9 cellular contexts compared by ENCODE assay signal in the genomic region with DNA sequence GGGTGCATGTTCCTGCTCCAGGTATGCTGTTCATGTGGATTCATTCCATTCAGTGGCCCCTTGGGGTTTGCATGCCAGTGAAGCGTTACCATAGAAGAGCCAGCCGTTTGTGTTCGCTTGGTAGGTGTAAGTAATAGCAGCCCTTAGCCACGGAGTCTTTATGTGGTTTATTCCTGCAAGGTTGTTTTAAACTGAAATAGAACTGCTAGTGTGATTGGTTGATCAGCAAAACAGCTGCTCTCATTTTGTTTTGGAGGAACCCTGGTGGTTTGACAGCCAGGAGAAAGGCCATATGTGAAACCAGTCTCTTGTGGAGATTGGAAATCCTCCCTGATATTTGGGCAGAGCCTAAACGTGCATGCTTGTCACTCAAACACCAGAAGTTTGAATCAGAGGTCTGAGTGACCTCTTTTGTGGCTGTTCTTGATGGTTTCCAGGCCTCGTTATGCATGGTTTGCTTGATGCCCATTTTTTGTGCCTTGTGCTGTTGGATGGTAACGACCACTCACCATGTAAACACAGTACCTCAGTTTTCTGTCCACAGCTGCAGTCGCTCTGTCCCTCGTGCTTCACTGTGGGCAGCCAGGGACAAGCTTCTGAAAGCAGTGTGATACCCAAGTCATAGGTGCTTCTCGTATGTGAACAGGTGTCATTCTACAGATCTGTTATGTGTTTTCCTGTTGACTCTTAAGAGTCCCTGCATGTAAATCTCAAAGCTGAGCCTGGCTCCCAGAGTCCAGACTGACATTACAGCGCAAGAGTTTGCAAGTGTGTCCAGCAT. TPM values are rescaled to one million over a fixed set of nuclear protein-coding genes. Genes with fewer than 3 reads are reported as not detected.
DNase-seq lines count a peak whose midpoint lies in the region; ATAC-seq and TF ChIP-seq lines count a peak whose summit lies in the region.
"Had no signal": no experiment of that assay in that cellular context is flagged by ENCODE, and none has a peak within 500 bp of the region (broad histone marks: within the 10 kb centered on the region; RNA-seq: fewer than 3 reads in every experiment).

No MANE protein-coding gene starts in this region.

- no peak overlapping the region for H2BK120ac ChIP-seq in mesenchymal stem cell (ENCODE audit: low read depth, low read length)

- H3K4ac ChIP-seq in mesenchymal stem cell (ENCODE audit: low read depth in 1 of 2, low read length in 2 of 2) = peak overlapping the region in 1 of 2 experiments; percentile 26

- no peaks in the 10 kb centered on the region for H3K27me3 Mint-ChIP-seq in activated T-cell treated with anti-CD3 and anti-CD28 coated beads, Interleukin-2, amount 50 U/mL, for 4 hours (ENCODE audit: low read depth)

- peak overlapping the region; percentile 4 for H2BK5ac ChIP-seq in mesenchymal stem cell (ENCODE audit: low read depth, low read length, poor library complexity, severe bottlenecking)

- 61% methylated on average over 11 of the region's 11 CpGs for WGBS in mesenchymal stem cell
- 47 to 48% (median 48%) methylated on average over 11 of the region's 11 CpGs for WGBS in psoas muscle, 3 donors

- H3K14ac ChIP-seq in mesenchymal stem cell (ENCODE audit: low read length in 2 of 2) = no peak overlapping the region

- DNase-seq in NCI-H1436 (lab: John Stamatoyannopoulos, UW) = peak; percentile 35
- DNase-seq in NCI-H1436 treated with DMSO at 0.1 percent for 48 hours (lab: John Stamatoyannopoulos, UW) = no peak
- no peak for DNase-seq in activated T-cell treated with anti-CD3 and anti-CD28 coated beads, Interleukin-2, amount 50 U/mL, for 4 hours
- peak; percentile 47 for DNase-seq in mesenchymal stem cell
- DNase-seq in NCI-H2227 (lab: John Stamatoyannopoulos, UW; ENCODE audit: unreplicated experiment) = no peak
- DNase-seq in psoas muscle = no peak
- DNase-seq in MG63 = no peak

- H3K27me3 ChIP-seq in mesenchymal stem cell (ENCODE audit: control insufficient read depth in 1 of 2, insufficient read depth in 1 of 2, low read length in 2 of 2) = no peaks in the 10 kb centered on the region
- no peaks in the 10 kb centered on the region for H3K27me3 ChIP-seq in psoas muscle (ENCODE audit: insufficient read depth in 3 of 3, low read length in 2 of 3)
- no peaks in the 10 kb centered on the region for H3K27me3 ChIP-seq in MG63

- no peak for TF ChIP-seq CTCF in psoas muscle (IDR thresholded peaks at IDR 0.05)

- no peak overlapping the region for H4K91ac ChIP-seq in mesenchymal stem cell (ENCODE audit: low read length)

- H3K9ac ChIP-seq in mesenchymal stem cell (ENCODE audit: low read length) = no peak overlapping the region

- peak overlapping the region; percentile 6 for H2BK15ac ChIP-seq in mesenchymal stem cell (ENCODE audit: low read depth, poor library complexity, severe bottlenecking)

- H3K4me1 ChIP-seq in mesenchymal stem cell (ENCODE audit: control insufficient read depth, insufficient read depth, low read depth, low read length) (peaks cover 8% of the 10 kb centered on the region), psoas muscle (no peaks in the 10 kb centered on the region)

- no peak overlapping the region for H2AFZ ChIP-seq in mesenchymal stem cell (ENCODE audit: low read depth, low read length)

- peaks cover 11% of the 10 kb centered on the region for H3K4me1 Mint-ChIP-seq in activated T-cell treated with anti-CD3 and anti-CD28 coated beads, Interleukin-2, amount 50 U/mL, for 4 hours (ENCODE audit: low read depth)

- H2AK5ac ChIP-seq in mesenchymal stem cell (ENCODE audit: low read length, severe bottlenecking) = peak overlapping the region; percentile 38

- H3K4me3 ChIP-seq in mesenchymal stem cell (ENCODE audit: insufficient read depth in 1 of 2, low read depth in 1 of 2, low read length in 2 of 2) = no peak overlapping the region
- no peak overlapping the region for H3K4me3 ChIP-seq in psoas muscle
- H3K4me3 ChIP-seq in MG63 = no peak overlapping the region

- peak overlapping the region; percentile 87 for H3K27ac ChIP-seq in mesenchymal stem cell (ENCODE audit: low read length, poor library complexity, severe bottlenecking)
- H3K27ac ChIP-seq in psoas muscle = no peak overlapping the region
- H3K27ac ChIP-seq: 22Rv1 had no signal

- no peak overlapping the region for H2BK12ac ChIP-seq in mesenchymal stem cell (ENCODE audit: low read length in 2 of 2)

- H3K23ac ChIP-seq in mesenchymal stem cell (ENCODE audit: low read length in 2 of 2) = peak overlapping the region in 1 of 2 experiments; percentile 85

- H4K8ac ChIP-seq in mesenchymal stem cell (ENCODE audit: low read length) = no peak overlapping the region

- H3K4me3 Mint-ChIP-seq in activated T-cell treated with anti-CD3 and anti-CD28 coated beads, Interleukin-2, amount 50 U/mL, for 4 hours = no peak overlapping the region

- H3K9me3 ChIP-seq in mesenchymal stem cell (ENCODE audit: control insufficient read depth, low read length) (no peaks in the 10 kb centered on the region), psoas muscle (no peaks in the 10 kb centered on the region), MG63 (no peaks in the 10 kb centered on the region)

- H3K79me1 ChIP-seq in mesenchymal stem cell (replicated peaks; ENCODE audit: low read length, poor library complexity, severe bottlenecking) = peaks cover 13% of the 10 kb centered on the region

- H3K36me3 ChIP-seq in mesenchymal stem cell (ENCODE audit: control insufficient read depth in 1 of 2, insufficient read depth in 2 of 2, low read depth in 1 of 2, low read length in 2 of 2) (peaks cover 5 to 17% of the 10 kb centered on the region in 2 experiments), psoas muscle (ENCODE audit: insufficient read depth in 1 of 2, low read depth in 1 of 2) (peaks cover 0 to 11% of the 10 kb centered on the region in 2 donors), MG63 (peaks cover 22% of the 10 kb centered on the region)

- peaks cover 17% of the 10 kb centered on the region for H3K36me3 Mint-ChIP-seq in activated T-cell treated with anti-CD3 and anti-CD28 coated beads, Interleukin-2, amount 50 U/mL, for 4 hours (ENCODE audit: insufficient read depth)

- intact Hi-C loops in psoas muscle (cut with DNase I) = no loop called here

- H3K9me3 Mint-ChIP-seq in activated T-cell treated with anti-CD3 and anti-CD28 coated beads, Interleukin-2, amount 50 U/mL, for 4 hours = no peaks in the 10 kb centered on the region

- peak overlapping the region; percentile 4 for H3K4me2 ChIP-seq in mesenchymal stem cell (ENCODE audit: low read length, poor library complexity, severe bottlenecking)

- peak overlapping the region; percentile 14 to 25 for H3K18ac ChIP-seq in mesenchymal stem cell (ENCODE audit: low read depth in 1 of 2, low read length in 2 of 2)

- ATAC-seq in HG02798 (IDR thresholded peaks at IDR 0.05; ENCODE audit: poor library complexity, unreplicated experiment) (peak; percentile 43), psoas muscle (no peak)
- ATAC-seq in activated T-cell treated with anti-CD3 and anti-CD28 coated beads, Interleukin-2, amount 50 U/mL, for 4 hours = peak; percentile 33 to 51

RNA-seq across cellular contexts. Expression of gene NXNL2, which starts 58.3 kb away (rescaled TPM):
- total RNA-seq in activated T-cell treated with anti-CD3 and anti-CD28 coated beads, Interleukin-2, amount 50 U/mL, for 4 hours = not detected
- polyA plus RNA-seq in mesenchymal stem cell (2013, experiment 1 of 2) = 0.46 TPM
- 0.53 TPM for polyA plus RNA-seq in mesenchymal stem cell (2013, experiment 2 of 2)
- not detected for total RNA-seq in psoas muscle
- polyA plus RNA-seq in psoas muscle = under 1 TPM in 1 of 3 donors, not detected in 2; 0.05 TPM
- not detected in 2 replicates for total RNA-seq in MG63 (2014; rRNA removed; shearing (Covaris generic); ENCODE audit: low replicate concordance)

Comparison
In these comparisons a context has a peak if more than half of its experiments do, and no peak if none do; other contexts are left out.
1. DNase-seq: peak in NCI-H1436 (single experiment) and mesenchymal stem cell (single experiment); none in NCI-H1436 treated with DMSO at 0.1 percent for 48 hours (single experiment), activated T-cell treated with anti-CD3 and anti-CD28 coated beads, Interleukin-2, amount 50 U/mL, for 4 hours (single experiment), NCI-H2227 (single experiment), psoas muscle (0 of 2) and MG63 (single experiment).
2. ATAC-seq: peak in HG02798 (single experiment) and activated T-cell treated with anti-CD3 and anti-CD28 coated beads, Interleukin-2, amount 50 U/mL, for 4 hours (2 of 2); none in psoas muscle (0 of 4).